In genomic region chr5:10124287-10124686, GRCh38 we compare ENCODE assay signal across 23 cellular contexts.
DNase-seq lines count a peak whose midpoint lies in the region; TF ChIP-seq lines count a peak whose summit lies in the region.
"Had no signal": no experiment of that assay in that cellular context is flagged by ENCODE, and none has a peak within 500 bp of the region (broad histone marks: within the 10 kb centered on the region; RNA-seq: fewer than 3 reads in every experiment).

No MANE protein-coding gene starts in this region.

- no peak for TF ChIP-seq POLR2A in lower leg skin (IDR thresholded peaks at IDR 0.05)

- no peaks in the 10 kb centered on the region for H3K36me3 Mint-ChIP-seq in activated CD4-positive, alpha-beta T cell treated with anti-CD3 and anti-CD28 coated beads, Interleukin-2, amount 10 ng/mL, durations not matched to agents 7 days and 5 days (ENCODE audit: low read depth)
- H3K36me3 Mint-ChIP-seq: activated naive CD4-positive, alpha-beta T cell treated with anti-CD3 and anti-CD28 coated beads, Interleukin-2, amount 10 ng/mL, durations not matched to agents 7 days and 5 days; CD8-positive, alpha-beta memory T cell; IgD-negative memory B cell had no signal

- H4K8ac ChIP-seq in neuronal stem cell (ENCODE audit: low read depth, low read length): no peak overlapping the region

- H3K79me1 ChIP-seq in neuronal stem cell (ENCODE audit: low read depth, low read length): peaks cover 7% of the 10 kb centered on the region

- H3K27me3 Mint-ChIP-seq in activated CD4-positive, alpha-beta T cell treated with anti-CD3 and anti-CD28 coated beads, Interleukin-2, amount 10 ng/mL, durations not matched to agents 7 days and 5 days: no peaks in the 10 kb centered on the region
- H3K27me3 Mint-ChIP-seq: activated naive CD4-positive, alpha-beta T cell treated with anti-CD3 and anti-CD28 coated beads, Interleukin-2, amount 10 ng/mL, durations not matched to agents 7 days and 5 days; activated T-cell treated with anti-CD3 and anti-CD28 coated beads, Interleukin-2, amount 50 U/mL, for 24 hours; IgD-negative memory B cell; stimulated activated naive CD8-positive, alpha-beta T cell treated with anti-CD3 and anti-CD28 coated beads, Interleukin-15, amount 100 ng/mL, for 72 hours had no signal

- H3K23ac ChIP-seq in neuronal stem cell (ENCODE audit: low read depth, low read length, poor library complexity): no peak overlapping the region

- CTCF ChIA-PET in activated CD4-positive, alpha-beta T cell treated with anti-CD3 and anti-CD28 coated beads, Interleukin-2, amount 10 ng/mL, durations not matched to agents 7 days and 5 days (lab: Charles Lee): no interaction called here

- peaks cover 0 to 2% of the 10 kb centered on the region in 2 donors for H3K9me3 ChIP-seq in neuronal stem cell (replicated peaks in 1 of 2; ENCODE audit: control insufficient read depth in 2 of 2, insufficient read depth in 1 of 2, low read depth in 1 of 2, low read length in 2 of 2)

- H2BK120ac ChIP-seq in neuronal stem cell (ENCODE audit: low read depth, low read length): no peak overlapping the region

- H3K4me1 Mint-ChIP-seq in activated CD4-positive, alpha-beta T cell treated with anti-CD3 and anti-CD28 coated beads, Interleukin-2, amount 10 ng/mL, durations not matched to agents 7 days and 5 days: no peaks in the 10 kb centered on the region
- H3K4me1 Mint-ChIP-seq: activated naive CD4-positive, alpha-beta T cell treated with anti-CD3 and anti-CD28 coated beads, Interleukin-2, amount 10 ng/mL, durations not matched to agents 7 days and 5 days; CD8-positive, alpha-beta memory T cell; IgD-negative memory B cell; neural crest cell; stimulated activated naive CD8-positive, alpha-beta T cell treated with anti-CD3 and anti-CD28 coated beads, Interleukin-15, amount 100 ng/mL, for 72 hours had no signal

- DNase-seq in AG10803 (ENCODE audit: low read depth) (peak; percentile 50), NCI-H446 treated with DMSO at 0.1 percent for 48 hours (lab: John Stamatoyannopoulos, UW) (peak; percentile 74), epidermal melanocyte (ENCODE audit: insufficient read length, low spot score) (peak; percentile 58), neuronal stem cell (ENCODE audit: low spot score) (no peak), HuH-7 (ENCODE audit: low spot score) (no peak), lower leg skin (ENCODE audit: low spot score in 2 of 2) (no peak), DMS153 treated with DMSO at 0.1 percent for 48 hours (lab: John Stamatoyannopoulos, UW; ENCODE audit: unreplicated experiment) (no peak)
- DNase-seq in activated CD4-positive, alpha-beta T cell treated with anti-CD3 and anti-CD28 coated beads, Interleukin-2, amount 10 ng/mL, durations not matched to agents 7 days and 5 days: no peak
- DNase-seq: activated CD4-positive, alpha-beta T cell treated with anti-CD3 and anti-CD28 coated beads, Interleukin-2, amount 50 U/mL, for 48 hours; activated naive CD4-positive, alpha-beta T cell treated with anti-CD3 and anti-CD28 coated beads, Interleukin-2, amount 10 ng/mL, durations not matched to agents 7 days and 5 days; activated T-cell treated with anti-CD3 and anti-CD28 coated beads, Interleukin-2, amount 50 U/mL, for 24 hours; brain microvascular endothelial cell; CD8-positive, alpha-beta memory T cell; DND-41; MM.1S; NCI-H187 treated with DMSO at 0.1 percent for 48 hours; stimulated activated CD4-positive, alpha-beta T cell treated with anti-CD3 and anti-CD28 coated beads, Interleukin-2, amount 100 ng/mL, for 24 hours; stimulated activated naive CD8-positive, alpha-beta T cell treated with anti-CD3 and anti-CD28 coated beads, Interleukin-15, amount 100 ng/mL, for 72 hours; T-helper 1 cell had no signal

- peaks cover 0 to 3% of the 10 kb centered on the region in 2 donors for H3K4me1 ChIP-seq in neuronal stem cell (ENCODE audit: control insufficient read depth in 2 of 2, insufficient read depth in 1 of 2, low read depth in 1 of 2, low read length in 2 of 2)

- no peaks in the 10 kb centered on the region for H3K27me3 ChIP-seq in neuronal stem cell (ENCODE audit: control insufficient read depth in 3 of 3, insufficient read depth in 3 of 3, low read depth in 1 of 3, low read length in 3 of 3)
- H3K27me3 ChIP-seq: brain microvascular endothelial cell, esophagus muscularis mucosa had no signal

- H3K4me3 Mint-ChIP-seq in activated CD4-positive, alpha-beta T cell treated with anti-CD3 and anti-CD28 coated beads, Interleukin-2, amount 10 ng/mL, durations not matched to agents 7 days and 5 days: no peak overlapping the region
- H3K4me3 Mint-ChIP-seq: activated naive CD4-positive, alpha-beta T cell treated with anti-CD3 and anti-CD28 coated beads, Interleukin-2, amount 10 ng/mL, durations not matched to agents 7 days and 5 days; activated T-cell treated with anti-CD3 and anti-CD28 coated beads, Interleukin-2, amount 50 U/mL, for 24 hours; CD8-positive, alpha-beta memory T cell; neural crest cell; stimulated activated naive CD8-positive, alpha-beta T cell treated with anti-CD3 and anti-CD28 coated beads, Interleukin-15, amount 100 ng/mL, for 72 hours had no signal

- H3K14ac ChIP-seq in neuronal stem cell (ENCODE audit: low read length): no peak overlapping the region

- POLR2A ChIA-PET in activated CD4-positive, alpha-beta T cell treated with anti-CD3 and anti-CD28 coated beads, Interleukin-2, amount 10 ng/mL, durations not matched to agents 7 days and 5 days (lab: Charles Lee): no interaction called here

- intact Hi-C loops in lower leg skin (cut with DNase I; ENCODE audit: low total_unique reads): no loop called here

- H4K91ac ChIP-seq in neuronal stem cell (ENCODE audit: low read depth, low read length, poor library complexity): no peak overlapping the region

- H2AK5ac ChIP-seq in neuronal stem cell (ENCODE audit: low read depth, low read length): no peak overlapping the region

- WGBS in neuronal stem cell (ENCODE audit: extremely low coverage in 2 of 2, insufficient read length in 2 of 2, insufficient replicate concordance in 1 of 2), 2 donors: no CpG with 5 or more reads among the region's 9 CpGs
- 60 to 75% methylated on average over 9 of the region's 9 CpGs for WGBS in lower leg skin, 2 donors

- H3K4ac ChIP-seq in neuronal stem cell (ENCODE audit: low read length): no peak overlapping the region

- H3K9ac ChIP-seq in neuronal stem cell (ENCODE audit: low read depth, low read length, poor library complexity): peak overlapping the region; percentile 12

- H2BK12ac ChIP-seq in neuronal stem cell (ENCODE audit: low read length): no peak overlapping the region

- no peak overlapping the region for H2BK15ac ChIP-seq in neuronal stem cell (ENCODE audit: low read length)

- TF ChIP-seq CTCF in AG10803 (conservative IDR thresholded peaks at IDR 0.05; ENCODE audit: low read length) (no peak), lower leg skin (IDR thresholded peaks at IDR 0.05) (no peak)

- no peak overlapping the region for H3K27ac ChIP-seq in neuronal stem cell (replicated peaks; ENCODE audit: low read length)
- H3K27ac ChIP-seq: brain microvascular endothelial cell, esophagus muscularis mucosa, VCaP had no signal

- no peak overlapping the region for H2AFZ ChIP-seq in neuronal stem cell (ENCODE audit: low read length)

- no peaks in the 10 kb centered on the region for H3K9me3 Mint-ChIP-seq in activated CD4-positive, alpha-beta T cell treated with anti-CD3 and anti-CD28 coated beads, Interleukin-2, amount 10 ng/mL, durations not matched to agents 7 days and 5 days
- H3K9me3 Mint-ChIP-seq: activated naive CD4-positive, alpha-beta T cell treated with anti-CD3 and anti-CD28 coated beads, Interleukin-2, amount 10 ng/mL, durations not matched to agents 7 days and 5 days; activated T-cell treated with anti-CD3 and anti-CD28 coated beads, Interleukin-2, amount 50 U/mL, for 24 hours; neural crest cell; stimulated activated naive CD8-positive, alpha-beta T cell treated with anti-CD3 and anti-CD28 coated beads, Interleukin-15, amount 100 ng/mL, for 72 hours had no signal

- H3K18ac ChIP-seq in neuronal stem cell (ENCODE audit: low read length): peak overlapping the region; percentile 15

- H3K4me2 ChIP-seq in neuronal stem cell (ENCODE audit: insufficient read depth, low read length, poor library complexity, severe bottlenecking): no peak overlapping the region

- no peaks in the 10 kb centered on the region for H3K36me3 ChIP-seq in neuronal stem cell (replicated peaks in 1 of 2; ENCODE audit: control insufficient read depth in 2 of 2, insufficient read depth in 2 of 2, low read length in 2 of 2)
- H3K36me3 ChIP-seq: brain microvascular endothelial cell, esophagus muscularis mucosa had no signal

- H3K4me3 ChIP-seq in AG10803 (ENCODE audit: low read length): no peak overlapping the region
- no peak overlapping the region for H3K4me3 ChIP-seq in neuronal stem cell (ENCODE audit: low read length in 2 of 2)
- H3K4me3 ChIP-seq in lower leg skin (ENCODE audit: low read depth, poor library complexity, severe bottlenecking): no peak overlapping the region
- H3K4me3 ChIP-seq: esophagus muscularis mucosa had no signal

- H2BK5ac ChIP-seq in neuronal stem cell (ENCODE audit: low read length): no peak overlapping the region

- no peak overlapping the region for H3K27ac Mint-ChIP-seq in activated CD4-positive, alpha-beta T cell treated with anti-CD3 and anti-CD28 coated beads, Interleukin-2, amount 10 ng/mL, durations not matched to agents 7 days and 5 days
- H3K27ac Mint-ChIP-seq: activated naive CD4-positive, alpha-beta T cell treated with anti-CD3 and anti-CD28 coated beads, Interleukin-2, amount 10 ng/mL, durations not matched to agents 7 days and 5 days; activated T-cell treated with anti-CD3 and anti-CD28 coated beads, Interleukin-2, amount 50 U/mL, for 24 hours; CD8-positive, alpha-beta memory T cell; IgD-negative memory B cell; stimulated activated naive CD8-positive, alpha-beta T cell treated with anti-CD3 and anti-CD28 coated beads, Interleukin-15, amount 100 ng/mL, for 72 hours had no signal

Comparison
In these comparisons a context has a peak if more than half of its experiments do, and no peak if none do; other contexts are left out.
1. DNase-seq: peak in AG10803 (single experiment), NCI-H446 treated with DMSO at 0.1 percent for 48 hours (single experiment) and epidermal melanocyte (single experiment); none in neuronal stem cell (single experiment), HuH-7 (single experiment), lower leg skin (0 of 2), activated CD4-positive, alpha-beta T cell treated with anti-CD3 and anti-CD28 coated beads, Interleukin-2, amount 10 ng/mL, durations not matched to agents 7 days and 5 days (single experiment) and DMS153 treated with DMSO at 0.1 percent for 48 hours (single experiment).